10 cellular contexts compared by ENCODE assay signal in genomic region chrX:67780694-67781109, GRCh38.
A peak's percentile ranks its signal among the peaks of the same experiment; 100 is the strongest.
DNase-seq lines count a peak whose midpoint lies in the region; ATAC-seq and TF ChIP-seq lines count a peak whose summit lies in the region.
"Had no signal": no experiment of that assay in that cellular context is flagged by ENCODE, and none has a peak within 500 bp of the region (broad histone marks: within the 10 kb centered on the region; RNA-seq: fewer than 3 reads in every experiment).

No MANE protein-coding gene starts in this region.

- no peak overlapping the region for H3K27ac Mint-ChIP-seq in T-helper 17 cell

- no peak overlapping the region for H3K4me3 Mint-ChIP-seq in T-helper 17 cell
- H3K4me3 Mint-ChIP-seq: neural crest cell had no signal

- H3K27me3 Mint-ChIP-seq in T-helper 17 cell = no peaks in the 10 kb centered on the region

- ATAC-seq in sciatic nerve (peak; percentile 92), T-helper 17 cell (no peak), HG03025 (IDR thresholded peaks at IDR 0.05; ENCODE audit: low FRiP score, unreplicated experiment) (no peak), HG02852 (IDR thresholded peaks at IDR 0.05; ENCODE audit: unreplicated experiment) (no peak), GM19351 (IDR thresholded peaks at IDR 0.05; ENCODE audit: unreplicated experiment) (no peak)
- ATAC-seq: Panc1 had no signal

- TF ChIP-seq CTCF in cardiac muscle cell (IDR thresholded peaks at IDR 0.05; ENCODE audit: low read depth, low read length) = no peak

- H3K27ac ChIP-seq in cardiac muscle cell = peak overlapping the region; percentile 79

- H3K36me3 Mint-ChIP-seq in T-helper 17 cell (ENCODE audit: low read depth) = no peaks in the 10 kb centered on the region

- H3K9me3 ChIP-seq in cardiac muscle cell (ENCODE audit: low read depth) = no peaks in the 10 kb centered on the region
- H3K9me3 ChIP-seq in T-helper 17 cell (ENCODE audit: control insufficient read depth, low read length, poor library complexity, severe bottlenecking) = no peaks in the 10 kb centered on the region

- no peaks in the 10 kb centered on the region for H3K27me3 ChIP-seq in cardiac muscle cell

- peaks cover 2% of the 10 kb centered on the region for H3K4me1 Mint-ChIP-seq in T-helper 17 cell
- H3K4me1 Mint-ChIP-seq: neural crest cell had no signal

- DNase-seq in HT-29 (ENCODE audit: low spot score) (peak; percentile 6), UCSD-AML1 (lab: John Stamatoyannopoulos, UW; ENCODE audit: unreplicated experiment) (peak; percentile 80), cardiac muscle cell (ENCODE audit: low read depth in 1 of 2, low spot score in 1 of 2) (peak; percentile 78 to 97), sciatic nerve (ENCODE audit: low spot score) (peak; percentile 89), T-helper 17 cell (no peak)

- H3K4me3 ChIP-seq in cardiac muscle cell = no peak overlapping the region

- H3K4me1 ChIP-seq in cardiac muscle cell (ENCODE audit: low read depth) = peaks cover 15% of the 10 kb centered on the region

- intact Hi-C loops in sciatic nerve (cut with DNase I) = no loop called here

- H3K36me3 ChIP-seq in cardiac muscle cell = no peaks in the 10 kb centered on the region

Comparison
In these comparisons a context has a peak if more than half of its experiments do, and no peak if none do; other contexts are left out.
1. DNase-seq: peak in HT-29 (single experiment), UCSD-AML1 (single experiment), cardiac muscle cell (2 of 2) and sciatic nerve (single experiment); none in T-helper 17 cell (0 of 3).